ENCODE assay signal across 32 cellular contexts in genomic region chr17:22267019-22267418, GRCh38.
"Had no signal": no experiment of that assay in that cellular context is flagged by ENCODE, and none has a peak within 500 bp of the region (broad histone marks: within the 10 kb centered on the region; RNA-seq: fewer than 3 reads in every experiment).

No MANE protein-coding gene starts in this region.

- H3K9me3 ChIP-seq: MG63, SJSA1, SK-N-SH had no signal

- H3K27me3 ChIP-seq: MG63, SJSA1 had no signal

- ATAC-seq: activated naive CD4-positive, alpha-beta T cell treated with anti-CD3 and anti-CD28 coated beads, Interleukin-2, amount 50 U/mL, for 72 hours; activated T-cell treated with anti-CD3 and anti-CD28 coated beads, Interleukin-2, amount 50 U/mL, for 4 hours; Panc1; T-cell; T-helper 17 cell had no signal

- DNase-seq: activated CD4-positive, alpha-beta memory T cell treated with anti-CD3 and anti-CD28 coated beads for 36 hours; activated CD4-positive, alpha-beta T cell treated with anti-CD3 and anti-CD28 coated beads for 4 hours; activated CD4-positive, alpha-beta T cell treated with anti-CD3 and anti-CD28 coated beads, Interleukin-2, amount 50 U/mL, for 1 hour; activated CD4-positive, CD25-positive, alpha-beta regulatory T cell treated with anti-CD3 and anti-CD28 coated beads, Interleukin-2, amount 50 U/mL, for 72 hours; activated CD8-positive, alpha-beta memory T cell treated with anti-CD3 and anti-CD28 coated beads, Interleukin-2, amount 50 U/mL, for 4 hours; activated gamma-delta T cell treated with Interleukin-2 at 50 U/mL for 16 hours; activated naive CD4-positive, alpha-beta T cell treated with anti-CD3 and anti-CD28 coated beads for 36 hours; activated T-cell treated with anti-CD3 and anti-CD28 coated beads for 4 hours; activated T-cell treated with anti-CD3 and anti-CD28 coated beads, Interleukin-2, amount 50 U/mL, for 4 hours; anterior cingulate cortex; caudate nucleus; cerebellar nuclear complex; NCI-H1048; NCI-H1436 treated with DMSO at 0.1 percent for 48 hours; NCI-H1694 treated with DMSO at 0.1 percent for 48 hours; NCI-H2029; NCI-H2107; NCI-H2171; NCI-H226; NCI-H69; SK-N-SH; T-cell; T-helper 17 cell had no signal

- H3K36me3 ChIP-seq: MG63, SJSA1 had no signal

- H3K27ac ChIP-seq: KMS-11, SJSA1, VCaP had no signal

- H3K4me3 ChIP-seq: SJSA1 had no signal

- H3K27ac Mint-ChIP-seq: activated B cell treated with CpG ODN at 0.5 μM for 24 hours; activated CD4-positive, alpha-beta memory T cell treated with anti-CD3 and anti-CD28 coated beads for 36 hours; activated naive CD4-positive, alpha-beta T cell treated with anti-CD3 and anti-CD28 coated beads for 36 hours; activated T-helper 1 cell treated with anti-CD3 and anti-CD28 coated beads, Interleukin-12 subunit alpha, Interleukin-12 subunit beta, Interleukin-2, Interleukin-4 antibody, amounts not matched to agents 30 ng/mL and 10 ng/mL and 1 ng/mL, durations not matched to agents 14 hours and 24 hours and 36 hours; brain; T-cell; T-helper 17 cell had no signal

- H3K4me3 Mint-ChIP-seq: activated B cell treated with CpG ODN at 0.5 μM for 24 hours; activated CD4-positive, alpha-beta memory T cell treated with anti-CD3 and anti-CD28 coated beads for 36 hours; activated naive CD4-positive, alpha-beta T cell treated with anti-CD3 and anti-CD28 coated beads for 36 hours; activated T-cell treated with anti-CD3 and anti-CD28 coated beads, Interleukin-2, amount 50 U/mL, for 4 hours; activated T-helper 1 cell treated with anti-CD3 and anti-CD28 coated beads, Interleukin-12 subunit alpha, Interleukin-12 subunit beta, Interleukin-2, Interleukin-4 antibody, amounts not matched to agents 30 ng/mL and 10 ng/mL and 1 ng/mL, durations not matched to agents 14 hours and 24 hours and 36 hours; brain; T-cell; T-helper 17 cell had no signal

- H3K9ac ChIP-seq: KMS-11, SK-N-SH had no signal

- H3K4me1 Mint-ChIP-seq: activated B cell treated with CpG ODN at 0.5 μM for 24 hours, brain, T-cell, T-helper 17 cell had no signal

- H3K4me2 ChIP-seq: KMS-11 had no signal

- H3K27me3 Mint-ChIP-seq: activated B cell treated with CpG ODN at 0.5 μM for 24 hours; activated CD4-positive, alpha-beta memory T cell treated with anti-CD3 and anti-CD28 coated beads for 36 hours; T-cell; T-helper 17 cell had no signal

- H3K36me3 Mint-ChIP-seq: activated CD4-positive, alpha-beta memory T cell treated with anti-CD3 and anti-CD28 coated beads for 36 hours; brain; T-cell had no signal

- H3K4me1 ChIP-seq: SJSA1 had no signal

- H3K9me2 ChIP-seq: SK-N-SH had no signal
